Comparison of ENCODE assay signal across 20 cellular contexts in the genomic region with DNA sequence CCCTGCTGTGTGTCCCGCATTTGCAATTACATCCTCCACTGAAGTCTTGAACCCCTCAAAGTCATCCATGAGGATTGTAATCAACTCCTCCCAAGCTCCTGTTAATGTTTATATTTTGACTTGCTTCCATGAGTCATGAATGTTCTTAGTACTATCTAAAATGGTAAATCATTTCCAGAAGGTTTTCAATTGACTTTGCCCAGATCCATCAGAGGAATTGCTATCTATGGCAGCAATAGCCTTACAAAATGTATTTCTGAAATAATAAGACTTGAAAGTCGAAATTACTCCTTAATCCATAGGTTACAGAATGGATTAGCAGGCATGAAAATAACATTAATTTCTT.
"Had no signal": no experiment of that assay in that cellular context is flagged by ENCODE, and none has a peak within 500 bp of the region (broad histone marks: within the 10 kb centered on the region; RNA-seq: fewer than 3 reads in every experiment).

No MANE protein-coding gene starts in this region.

- H3K27me3 Mint-ChIP-seq: activated naive CD4-positive, alpha-beta T cell treated with anti-CD3 and anti-CD28 coated beads, Interleukin-2, amount 50 U/mL, for 24 hours; memory B cell had no signal

- DNase-seq: activated CD4-positive, alpha-beta memory T cell treated with anti-CD3 and anti-CD28 coated beads, Interleukin-2, amount 10 ng/mL, durations not matched to agents 7 days and 5 days; activated CD4-positive, alpha-beta T cell treated with anti-CD3 and anti-CD28 coated beads, Interleukin-2, amount 10 ng/mL, durations not matched to agents 24 days and 14 days; activated gamma-delta T cell treated with Interleukin-2 at 50 U/mL for 16 hours; activated T-cell treated with anti-CD3 and anti-CD28 coated beads for 4 hours; aorta; dermis blood vessel endothelial cell; effector CD8-positive, alpha-beta T cell; erythroblast; gastrocnemius medialis; hippocampal formation; left cardiac atrium; occipital lobe; stimulated activated CD4-positive, alpha-beta T cell treated with anti-CD3 and anti-CD28 coated beads, Interleukin-4, amount 100 ng/mL, for 1 hour; stimulated activated naive CD4-positive, alpha-beta T cell; T-helper 2 cell had no signal

- H3K9me3 Mint-ChIP-seq: activated CD4-positive, alpha-beta memory T cell treated with anti-CD3 and anti-CD28 coated beads, Interleukin-2, amount 10 ng/mL, durations not matched to agents 7 days and 5 days; activated CD4-positive, alpha-beta T cell treated with anti-CD3 and anti-CD28 coated beads, Interleukin-2, amount 10 ng/mL, durations not matched to agents 24 days and 14 days; activated naive CD4-positive, alpha-beta T cell treated with anti-CD3 and anti-CD28 coated beads, Interleukin-2, amount 50 U/mL, for 24 hours; memory B cell had no signal

- H3K27ac Mint-ChIP-seq: activated CD4-positive, alpha-beta memory T cell treated with anti-CD3 and anti-CD28 coated beads, Interleukin-2, amount 10 ng/mL, durations not matched to agents 7 days and 5 days; activated CD4-positive, alpha-beta T cell treated with anti-CD3 and anti-CD28 coated beads, Interleukin-2, amount 10 ng/mL, durations not matched to agents 24 days and 14 days; memory B cell had no signal

- H3K36me3 Mint-ChIP-seq: brain had no signal

- ATAC-seq: activated CD4-positive, CD25-positive, alpha-beta regulatory T cell treated with anti-CD3 and anti-CD28 coated beads, Interleukin-2, amount 50 U/mL, for 24 hours; gastrocnemius medialis; left cardiac atrium; sciatic nerve had no signal

- H3K4me3 Mint-ChIP-seq: activated CD4-positive, alpha-beta memory T cell treated with anti-CD3 and anti-CD28 coated beads, Interleukin-2, amount 10 ng/mL, durations not matched to agents 7 days and 5 days; activated CD4-positive, alpha-beta T cell treated with anti-CD3 and anti-CD28 coated beads, Interleukin-2, amount 10 ng/mL, durations not matched to agents 24 days and 14 days; activated naive CD4-positive, alpha-beta T cell treated with anti-CD3 and anti-CD28 coated beads, Interleukin-2, amount 50 U/mL, for 24 hours; memory B cell had no signal
